In genomic region chr11:14520086-14520901, GRCh38 we compare ENCODE assay signal across 1 cellular context.
TF ChIP-seq lines count a peak whose summit lies in the region.

Gene PSMA1, minus strand, starts transcription at chr11:14520386. Its CDS starts 87 bp downstream, at chr11:14520299.

TF ChIP-seq in K562, 482 proteins besides CTCF, POLR2A, EP300 and RAD21 (continued from another document and continues in another):
- TF ChIP-seq ZNF318 (IDR thresholded peaks at IDR 0.05; ENCODE audit: borderline replicate concordance in 1 of 2, low read depth in 1 of 2) (peak in 1 of 2 experiments; percentile 72; a peak in 2 of 4 replicates), HNRNPK (IDR thresholded peaks at IDR 0.05; ENCODE audit: low read depth, low read length, poor library complexity, severe bottlenecking) (no peak), FOXA3 (CRISPR knock-in tag; conservative IDR thresholded peaks at IDR 0.05 in 1 of 2, IDR thresholded peaks at IDR 0.05 in 1 of 2) (peak in 1 of 2 experiments; percentile 61; a peak in 1 of 4 replicates), PREB (CRISPR knock-in tag; IDR thresholded peaks at IDR 0.05) (no peak), E2F4 (CRISPR knock-in tag; IDR thresholded peaks at IDR 0.05; ENCODE audit: low read depth) (0 out of 2 replicates have a peak, but pooled peaks have one; percentile 62), THAP7 (CRISPR knock-in tag; IDR thresholded peaks at IDR 0.05) (no peak), FOXJ2 (tag; IDR thresholded peaks at IDR 0.05) (peak; percentile 74), NFATC3 (IDR thresholded peaks at IDR 0.05) (peak; percentile 43; the same call in 1 of the 2 replicates), PHF20 (IDR thresholded peaks at IDR 0.05; ENCODE audit: partially characterized antibody) (peak; percentile 72), CBX5 (IDR thresholded peaks at IDR 0.05; ENCODE audit: borderline replicate concordance, low read depth) (no peak), THAP12 (CRISPR knock-in tag; IDR thresholded peaks at IDR 0.05) (0 out of 2 replicates have a peak, but pooled peaks have one; percentile 12), ADNP (tag; IDR thresholded peaks at IDR 0.05) (no peak), PCBP1 (IDR thresholded peaks at IDR 0.05; ENCODE audit: low read depth, low read length, poor library complexity, severe bottlenecking) (no peak), TSC22D4 (tag; IDR thresholded peaks at IDR 0.05) (no peak), KDM4B (IDR thresholded peaks at IDR 0.05; ENCODE audit: borderline replicate concordance in 2 of 2, low read depth in 1 of 2) (no peak; a peak in 1 of 4 replicates), E2F1 (CRISPR knock-in tag; IDR thresholded peaks at IDR 0.05) (peak; percentile 36; the same call in 1 of the 2 replicates), CHD2 (IDR thresholded peaks at IDR 0.05; ENCODE audit: low read depth, low read length) (0 out of 2 replicates have a peak, but pooled peaks have one; percentile 17), RBBP5 (IDR thresholded peaks at IDR 0.05; ENCODE audit: borderline replicate concordance, insufficient read depth, low read length, poor library complexity, severe bottlenecking) (peak; percentile 98), SP2 (IDR thresholded peaks at IDR 0.05; ENCODE audit: extremely low read depth, low read depth, low read length, poor library complexity, severe bottlenecking) (no peak), JUNB (CRISPR knock-in tag; conservative IDR thresholded peaks at IDR 0.05) (no peak), GABPB1 (CRISPR knock-in tag; IDR thresholded peaks at IDR 0.05) (peak; percentile 85), NR2F6 (CRISPR knock-in tag; IDR thresholded peaks at IDR 0.05) (no peak), ARID1B (IDR thresholded peaks at IDR 0.05) (peak; percentile 26), SNRNP70 (optimal IDR thresholded peaks at IDR 0.05; ENCODE audit: low read depth, low read length) (no peak), ZNF507 (tag; conservative IDR thresholded peaks at IDR 0.05) (no peak), ELF1 (tag; IDR thresholded peaks at IDR 0.05) (peak; percentile 61), TBP (optimal IDR thresholded peaks at IDR 0.05; ENCODE audit: low read depth, low read length) (peak; percentile 87), MLX (CRISPR knock-in tag; conservative IDR thresholded peaks at IDR 0.05) (0 out of 4 replicates have a peak, but pooled peaks of 1 of the 2 experiments have one; percentile 30), TFE3 (CRISPR knock-in tag; IDR thresholded peaks at IDR 0.05) (no peak), IRF9 (tag; IDR thresholded peaks at IDR 0.05) (no peak), SP1 (CRISPR knock-in tag; IDR thresholded peaks at IDR 0.05) (peak; percentile 80; the same call in 1 of the 2 replicates), CCAR2 (IDR thresholded peaks at IDR 0.05; ENCODE audit: low read depth, low read length) (no peak), ESRRA (IDR thresholded peaks at IDR 0.05; ENCODE audit: borderline replicate concordance, low read depth) (peak; percentile 53; the same call in 1 of the 2 replicates), TAF9B (IDR thresholded peaks at IDR 0.05; ENCODE audit: partially characterized antibody) (no peak), MTF1 (CRISPR knock-in tag; IDR thresholded peaks at IDR 0.05; ENCODE audit: borderline replicate concordance) (no peak), ZBTB43 (CRISPR knock-in tag; IDR thresholded peaks at IDR 0.05) (no peak; the same call in 1 of the 2 replicates), NUFIP1 (IDR thresholded peaks at IDR 0.05; ENCODE audit: partially characterized antibody) (no peak), NFE2L1 (tag; IDR thresholded peaks at IDR 0.05; ENCODE audit: borderline replicate concordance, low read depth) (no peak; the same call in 1 of the 2 replicates), E2F5 (CRISPR knock-in tag; IDR thresholded peaks at IDR 0.05) (peak; percentile 61; the same call in 1 of the 2 replicates)
